Comparison of ENCODE assay signal across 1 cellular context in the genomic region with DNA sequence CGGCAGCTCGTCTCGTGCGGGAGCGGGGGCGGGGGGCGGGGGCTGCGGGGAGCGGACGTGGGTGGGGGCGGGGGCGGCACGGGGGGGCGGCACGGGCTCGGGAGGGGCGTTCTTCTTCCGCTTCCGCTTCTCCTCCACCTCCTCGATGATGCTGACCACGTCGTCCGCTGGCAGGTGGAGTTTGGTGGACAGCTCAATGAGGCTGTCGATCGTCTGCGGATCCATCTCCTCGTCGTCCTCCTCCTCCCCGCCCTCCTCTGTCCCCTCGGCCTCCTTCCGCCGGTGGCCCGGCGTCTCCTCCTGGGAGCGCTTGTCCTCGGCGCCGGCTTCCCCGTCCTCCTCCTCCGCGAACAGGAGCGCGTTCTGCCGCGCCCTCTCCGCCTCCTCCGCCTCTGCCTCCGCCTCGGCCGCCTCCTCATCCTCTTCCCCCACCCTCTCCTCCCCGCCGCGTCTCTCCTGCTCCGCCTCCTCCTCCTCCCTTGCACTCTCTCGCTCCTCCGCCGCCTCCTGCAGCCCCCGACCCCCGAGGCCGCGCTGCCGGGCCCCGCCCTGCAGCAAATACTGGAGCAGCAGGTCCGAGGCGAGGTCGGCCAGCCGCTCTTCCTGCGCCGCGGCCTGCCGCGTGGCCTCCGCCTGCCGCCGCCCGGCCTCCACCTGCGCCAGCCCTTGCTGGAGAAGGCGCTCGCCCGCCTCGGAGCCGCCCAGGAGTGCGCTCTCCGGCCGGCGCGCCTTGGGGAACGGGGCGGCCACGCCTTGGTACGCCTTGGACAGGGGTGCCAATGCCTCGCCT.
TF ChIP-seq lines count a peak whose summit lies in the region.

No MANE protein-coding gene starts in this region.

TF ChIP-seq in K562, 482 proteins besides CTCF, POLR2A, EP300 and RAD21 (continued from another document and continues in another):
- TF ChIP-seq, protein P1, sequence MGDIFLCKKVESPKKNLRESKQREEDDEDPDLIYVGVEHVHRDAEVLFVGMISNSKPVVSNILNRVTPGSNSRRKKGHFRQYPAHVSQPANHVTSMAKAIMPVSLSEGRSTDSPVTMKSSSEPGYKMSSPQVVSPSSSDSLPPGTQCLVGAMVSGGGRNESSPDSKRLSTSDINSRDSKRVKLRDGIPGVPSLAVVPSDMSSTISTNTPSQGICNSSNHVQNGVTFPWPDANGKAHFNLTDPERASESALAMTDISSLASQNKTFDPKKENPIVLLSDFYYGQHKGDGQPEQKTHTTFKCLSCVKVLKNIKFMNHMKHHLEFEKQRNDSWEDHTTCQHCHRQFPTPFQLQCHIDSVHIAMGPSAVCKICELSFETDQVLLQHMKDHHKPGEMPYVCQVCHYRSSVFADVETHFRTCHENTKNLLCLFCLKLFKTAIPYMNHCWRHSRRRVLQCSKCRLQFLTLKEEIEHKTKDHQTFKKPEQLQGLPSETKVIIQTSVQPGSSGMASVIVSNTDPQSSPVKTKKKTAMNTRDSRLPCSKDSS (IDR thresholded peaks at IDR 0.05; ENCODE audit: low read depth, partially characterized antibody): no peak
- TF ChIP-seq TARDBP (IDR thresholded peaks at IDR 0.05) (no peak), HLTF (IDR thresholded peaks at IDR 0.05) (no peak), NELFE (IDR thresholded peaks at IDR 0.05; ENCODE audit: insufficient read depth, insufficient read length) (no peak), U2AF2 (optimal IDR thresholded peaks at IDR 0.05; ENCODE audit: low read depth, low read length) (no peak), KDM5B (IDR thresholded peaks at IDR 0.05; ENCODE audit: insufficient replicate concordance, low read depth, low read length) (peak; percentile 17), PHB (CRISPR knock-in tag; IDR thresholded peaks at IDR 0.05) (no peak), NCOA2 (IDR thresholded peaks at IDR 0.05; ENCODE audit: partially characterized antibody in 2 of 2) (no peak), HDAC6 (IDR thresholded peaks at IDR 0.05; ENCODE audit: low read depth, low read length) (0 out of 2 replicates have a peak, but pooled peaks have one; percentile 43), CXXC5 (CRISPR knock-in tag; IDR thresholded peaks at IDR 0.05) (0 out of 2 replicates have a peak, but pooled peaks have one; percentile 40), EHMT2 (IDR thresholded peaks at IDR 0.05) (peak; percentile 75), ZZZ3 (IDR thresholded peaks at IDR 0.05) (no peak), POLR2AphosphoS5 (IDR thresholded peaks at IDR 0.05; ENCODE audit: control insufficient read depth, insufficient read depth, low read depth, low read length) (no peak), IRF2 (CRISPR knock-in tag; IDR thresholded peaks at IDR 0.05) (no peak), SREBF1 (IDR thresholded peaks at IDR 0.05; ENCODE audit: borderline replicate concordance, low read depth, low read length) (no peak), POLR3A (IDR thresholded peaks at IDR 0.05; ENCODE audit: borderline replicate concordance, extremely low read depth, insufficient read depth, insufficient read length) (no peak), L3MBTL2 (IDR thresholded peaks at IDR 0.05) (peak; percentile 11; the same call in 1 of the 2 replicates), EWSR1 (IDR thresholded peaks at IDR 0.05; ENCODE audit: borderline replicate concordance, low read depth, partially characterized antibody) (no peak), SETDB1 (IDR thresholded peaks at IDR 0.05; ENCODE audit: low read length) (no peak), HMG20A (CRISPR knock-in tag; conservative IDR thresholded peaks at IDR 0.05) (no peak), ZNF134 (CRISPR knock-in tag; conservative IDR thresholded peaks at IDR 0.05) (no peak), STAT5B (CRISPR knock-in tag; IDR thresholded peaks at IDR 0.05) (no peak), MYC (IDR thresholded peaks at IDR 0.05; ENCODE audit: low read depth, low read length) (no peak), MYC (CRISPR knock-in tag; IDR thresholded peaks at IDR 0.05; ENCODE audit: borderline replicate concordance, low read depth) (no peak), PHF20 (IDR thresholded peaks at IDR 0.05; ENCODE audit: partially characterized antibody) (peak; percentile 37), SAFB2 (IDR thresholded peaks at IDR 0.05; ENCODE audit: borderline replicate concordance, low read depth, low read length, severe bottlenecking) (no peak), MCM5 (IDR thresholded peaks at IDR 0.05; ENCODE audit: low read depth) (no peak), ZNF3 (CRISPR knock-in tag; IDR thresholded peaks at IDR 0.05) (no peak), ZBTB8A (IDR thresholded peaks at IDR 0.05; ENCODE audit: partially characterized antibody) (no peak), HNRNPL (IDR thresholded peaks at IDR 0.05; ENCODE audit: low read depth, low read length) (no peak), RHOXF2B (CRISPR knock-in tag; conservative IDR thresholded peaks at IDR 0.05) (no peak), ZC3H4 (CRISPR knock-in tag; IDR thresholded peaks at IDR 0.05; ENCODE audit: borderline replicate concordance) (no peak), SIX5 (IDR thresholded peaks at IDR 0.05; ENCODE audit: borderline replicate concordance in 1 of 2, insufficient read depth in 1 of 2, low read depth in 1 of 2, low read length in 2 of 2) (no peak), JUNB (CRISPR knock-in tag; conservative IDR thresholded peaks at IDR 0.05) (no peak)
- TF ChIP-seq, protein P2, sequence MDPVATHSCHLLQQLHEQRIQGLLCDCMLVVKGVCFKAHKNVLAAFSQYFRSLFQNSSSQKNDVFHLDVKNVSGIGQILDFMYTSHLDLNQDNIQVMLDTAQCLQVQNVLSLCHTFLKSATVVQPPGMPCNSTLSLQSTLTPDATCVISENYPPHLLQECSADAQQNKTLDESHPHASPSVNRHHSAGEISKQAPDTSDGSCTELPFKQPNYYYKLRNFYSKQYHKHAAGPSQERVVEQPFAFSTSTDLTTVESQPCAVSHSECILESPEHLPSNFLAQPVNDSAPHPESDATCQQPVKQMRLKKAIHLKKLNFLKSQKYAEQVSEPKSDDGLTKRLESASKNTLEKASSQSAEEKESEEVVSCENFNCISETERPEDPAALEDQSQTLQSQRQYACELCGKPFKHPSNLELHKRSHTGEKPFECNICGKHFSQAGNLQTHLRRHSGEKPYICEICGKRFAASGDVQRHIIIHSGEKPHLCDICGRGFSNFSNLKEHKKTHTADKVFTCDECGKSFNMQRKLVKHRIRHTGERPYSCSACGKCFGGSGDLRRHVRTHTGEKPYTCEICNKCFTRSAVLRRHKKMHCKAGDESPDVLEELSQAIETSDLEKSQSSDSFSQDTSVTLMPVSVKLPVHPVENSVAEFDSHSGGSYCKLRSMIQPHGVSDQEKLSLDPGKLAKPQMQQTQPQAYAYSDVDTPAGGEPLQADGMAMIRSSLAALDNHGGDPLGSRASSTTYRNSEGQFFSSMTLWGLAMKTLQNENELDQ (CRISPR knock-in tag; IDR thresholded peaks at IDR 0.05; ENCODE audit: borderline replicate concordance): no peak
- TF ChIP-seq, protein P3, sequence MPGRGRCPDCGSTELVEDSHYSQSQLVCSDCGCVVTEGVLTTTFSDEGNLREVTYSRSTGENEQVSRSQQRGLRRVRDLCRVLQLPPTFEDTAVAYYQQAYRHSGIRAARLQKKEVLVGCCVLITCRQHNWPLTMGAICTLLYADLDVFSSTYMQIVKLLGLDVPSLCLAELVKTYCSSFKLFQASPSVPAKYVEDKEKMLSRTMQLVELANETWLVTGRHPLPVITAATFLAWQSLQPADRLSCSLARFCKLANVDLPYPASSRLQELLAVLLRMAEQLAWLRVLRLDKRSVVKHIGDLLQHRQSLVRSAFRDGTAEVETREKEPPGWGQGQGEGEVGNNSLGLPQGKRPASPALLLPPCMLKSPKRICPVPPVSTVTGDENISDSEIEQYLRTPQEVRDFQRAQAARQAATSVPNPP (IDR thresholded peaks at IDR 0.05; ENCODE audit: borderline replicate concordance, insufficient read depth, insufficient read length): no peak
- TF ChIP-seq, protein P4, sequence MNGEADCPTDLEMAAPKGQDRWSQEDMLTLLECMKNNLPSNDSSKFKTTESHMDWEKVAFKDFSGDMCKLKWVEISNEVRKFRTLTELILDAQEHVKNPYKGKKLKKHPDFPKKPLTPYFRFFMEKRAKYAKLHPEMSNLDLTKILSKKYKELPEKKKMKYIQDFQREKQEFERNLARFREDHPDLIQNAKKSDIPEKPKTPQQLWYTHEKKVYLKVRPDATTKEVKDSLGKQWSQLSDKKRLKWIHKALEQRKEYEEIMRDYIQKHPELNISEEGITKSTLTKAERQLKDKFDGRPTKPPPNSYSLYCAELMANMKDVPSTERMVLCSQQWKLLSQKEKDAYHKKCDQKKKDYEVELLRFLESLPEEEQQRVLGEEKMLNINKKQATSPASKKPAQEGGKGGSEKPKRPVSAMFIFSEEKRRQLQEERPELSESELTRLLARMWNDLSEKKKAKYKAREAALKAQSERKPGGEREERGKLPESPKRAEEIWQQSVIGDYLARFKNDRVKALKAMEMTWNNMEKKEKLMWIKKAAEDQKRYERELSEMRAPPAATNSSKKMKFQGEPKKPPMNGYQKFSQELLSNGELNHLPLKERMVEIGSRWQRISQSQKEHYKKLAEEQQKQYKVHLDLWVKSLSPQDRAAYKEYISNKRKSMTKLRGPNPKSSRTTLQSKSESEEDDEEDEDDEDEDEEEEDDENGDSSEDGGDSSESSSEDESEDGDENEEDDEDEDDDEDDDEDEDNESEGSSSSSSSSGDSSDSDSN (IDR thresholded peaks at IDR 0.05; ENCODE audit: borderline replicate concordance in 1 of 2, low read depth in 2 of 2, low read length in 2 of 2): 0 out of 4 replicates have a peak, but pooled peaks of 1 of the 2 experiments have one; percentile 66
- TF ChIP-seq, protein P5, sequence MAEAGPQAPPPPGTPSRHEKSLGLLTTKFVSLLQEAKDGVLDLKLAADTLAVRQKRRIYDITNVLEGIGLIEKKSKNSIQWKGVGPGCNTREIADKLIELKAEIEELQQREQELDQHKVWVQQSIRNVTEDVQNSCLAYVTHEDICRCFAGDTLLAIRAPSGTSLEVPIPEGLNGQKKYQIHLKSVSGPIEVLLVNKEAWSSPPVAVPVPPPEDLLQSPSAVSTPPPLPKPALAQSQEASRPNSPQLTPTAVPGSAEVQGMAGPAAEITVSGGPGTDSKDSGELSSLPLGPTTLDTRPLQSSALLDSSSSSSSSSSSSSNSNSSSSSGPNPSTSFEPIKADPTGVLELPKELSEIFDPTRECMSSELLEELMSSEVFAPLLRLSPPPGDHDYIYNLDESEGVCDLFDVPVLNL (CRISPR knock-in tag; IDR thresholded peaks at IDR 0.05; ENCODE audit: low read depth): no peak
- TF ChIP-seq, protein P6, sequence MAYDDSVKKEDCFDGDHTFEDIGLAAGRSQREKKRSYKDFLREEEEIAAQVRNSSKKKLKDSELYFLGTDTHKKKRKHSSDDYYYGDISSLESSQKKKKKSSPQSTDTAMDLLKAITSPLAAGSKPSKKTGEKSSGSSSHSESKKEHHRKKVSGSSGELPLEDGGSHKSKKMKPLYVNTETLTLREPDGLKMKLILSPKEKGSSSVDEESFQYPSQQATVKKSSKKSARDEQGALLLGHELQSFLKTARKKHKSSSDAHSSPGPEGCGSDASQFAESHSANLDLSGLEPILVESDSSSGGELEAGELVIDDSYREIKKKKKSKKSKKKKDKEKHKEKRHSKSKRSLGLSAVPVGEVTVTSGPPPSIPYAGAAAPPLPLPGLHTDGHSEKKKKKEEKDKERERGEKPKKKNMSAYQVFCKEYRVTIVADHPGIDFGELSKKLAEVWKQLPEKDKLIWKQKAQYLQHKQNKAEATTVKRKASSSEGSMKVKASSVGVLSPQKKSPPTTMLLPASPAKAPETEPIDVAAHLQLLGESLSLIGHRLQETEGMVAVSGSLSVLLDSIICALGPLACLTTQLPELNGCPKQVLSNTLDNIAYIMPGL (CRISPR knock-in tag; IDR thresholded peaks at IDR 0.05): no peak
- TF ChIP-seq, protein P7, sequence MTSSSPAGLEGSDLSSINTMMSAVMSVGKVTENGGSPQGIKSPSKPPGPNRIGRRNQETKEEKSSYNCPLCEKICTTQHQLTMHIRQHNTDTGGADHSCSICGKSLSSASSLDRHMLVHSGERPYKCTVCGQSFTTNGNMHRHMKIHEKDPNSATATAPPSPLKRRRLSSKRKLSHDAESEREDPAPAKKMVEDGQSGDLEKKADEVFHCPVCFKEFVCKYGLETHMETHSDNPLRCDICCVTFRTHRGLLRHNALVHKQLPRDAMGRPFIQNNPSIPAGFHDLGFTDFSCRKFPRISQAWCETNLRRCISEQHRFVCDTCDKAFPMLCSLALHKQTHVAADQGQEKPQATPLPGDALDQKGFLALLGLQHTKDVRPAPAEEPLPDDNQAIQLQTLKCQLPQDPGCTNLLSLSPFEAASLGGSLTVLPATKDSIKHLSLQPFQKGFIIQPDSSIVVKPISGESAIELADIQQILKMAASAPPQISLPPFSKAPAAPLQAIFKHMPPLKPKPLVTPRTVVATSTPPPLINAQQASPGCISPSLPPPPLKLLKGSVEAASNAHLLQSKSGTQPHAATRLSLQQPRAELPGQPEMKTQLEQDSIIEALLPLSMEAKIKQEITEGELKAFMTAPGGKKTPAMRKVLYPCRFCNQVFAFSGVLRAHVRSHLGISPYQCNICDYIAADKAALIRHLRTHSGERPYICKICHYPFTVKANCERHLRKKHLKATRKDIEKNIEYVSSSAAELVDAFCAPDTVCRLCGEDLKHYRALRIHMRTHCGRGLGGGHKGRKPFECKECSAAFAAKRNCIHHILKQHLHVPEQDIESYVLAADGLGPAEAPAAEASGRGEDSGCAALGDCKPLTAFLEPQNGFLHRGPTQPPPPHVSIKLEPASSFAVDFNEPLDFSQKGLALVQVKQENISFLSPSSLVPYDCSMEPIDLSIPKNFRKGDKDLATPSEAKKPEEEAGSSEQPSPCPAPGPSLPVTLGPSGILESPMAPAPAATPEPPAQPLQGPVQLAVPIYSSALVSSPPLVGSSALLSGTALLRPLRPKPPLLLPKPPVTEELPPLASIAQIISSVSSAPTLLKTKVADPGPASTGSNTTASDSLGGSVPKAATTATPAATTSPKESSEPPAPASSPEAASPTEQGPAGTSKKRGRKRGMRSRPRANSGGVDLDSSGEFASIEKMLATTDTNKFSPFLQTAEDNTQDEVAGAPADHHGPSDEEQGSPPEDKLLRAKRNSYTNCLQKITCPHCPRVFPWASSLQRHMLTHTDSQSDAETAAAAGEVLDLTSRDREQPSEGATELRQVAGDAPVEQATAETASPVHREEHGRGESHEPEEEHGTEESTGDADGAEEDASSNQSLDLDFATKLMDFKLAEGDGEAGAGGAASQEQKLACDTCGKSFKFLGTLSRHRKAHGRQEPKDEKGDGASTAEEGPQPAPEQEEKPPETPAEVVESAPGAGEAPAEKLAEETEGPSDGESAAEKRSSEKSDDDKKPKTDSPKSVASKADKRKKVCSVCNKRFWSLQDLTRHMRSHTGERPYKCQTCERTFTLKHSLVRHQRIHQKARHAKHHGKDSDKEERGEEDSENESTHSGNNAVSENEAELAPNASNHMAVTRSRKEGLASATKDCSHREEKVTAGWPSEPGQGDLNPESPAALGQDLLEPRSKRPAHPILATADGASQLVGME (CRISPR knock-in tag; IDR thresholded peaks at IDR 0.05): no peak
- TF ChIP-seq, protein P8, sequence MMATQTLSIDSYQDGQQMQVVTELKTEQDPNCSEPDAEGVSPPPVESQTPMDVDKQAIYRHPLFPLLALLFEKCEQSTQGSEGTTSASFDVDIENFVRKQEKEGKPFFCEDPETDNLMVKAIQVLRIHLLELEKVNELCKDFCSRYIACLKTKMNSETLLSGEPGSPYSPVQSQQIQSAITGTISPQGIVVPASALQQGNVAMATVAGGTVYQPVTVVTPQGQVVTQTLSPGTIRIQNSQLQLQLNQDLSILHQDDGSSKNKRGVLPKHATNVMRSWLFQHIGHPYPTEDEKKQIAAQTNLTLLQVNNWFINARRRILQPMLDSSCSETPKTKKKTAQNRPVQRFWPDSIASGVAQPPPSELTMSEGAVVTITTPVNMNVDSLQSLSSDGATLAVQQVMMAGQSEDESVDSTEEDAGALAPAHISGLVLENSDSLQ (IDR thresholded peaks at IDR 0.05): no peak
- TF ChIP-seq, protein P9, sequence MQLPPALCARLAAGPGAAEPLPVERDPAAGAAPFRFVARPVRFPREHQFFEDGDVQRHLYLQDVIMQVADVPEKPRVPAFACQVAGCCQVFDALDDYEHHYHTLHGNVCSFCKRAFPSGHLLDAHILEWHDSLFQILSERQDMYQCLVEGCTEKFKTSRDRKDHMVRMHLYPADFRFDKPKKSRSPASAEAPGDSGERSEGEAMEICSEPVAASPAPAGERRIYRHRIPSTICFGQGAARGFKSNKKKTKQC (CRISPR knock-in tag; IDR thresholded peaks at IDR 0.05): no peak; the same call in 1 of the 2 replicates
